ENCODE assay signal across 10 cellular contexts in genomic region chr2:71455741-71456569, GRCh38. TPM values are rescaled to one million over a fixed set of nuclear protein-coding genes. Genes with fewer than 3 reads are reported as not detected.
DNase-seq lines count a peak whose midpoint lies in the region; ATAC-seq and TF ChIP-seq lines count a peak whose summit lies in the region.
"Had no signal": no experiment of that assay in that cellular context is flagged by ENCODE, and none has a peak within 500 bp of the region (broad histone marks: within the 10 kb centered on the region; RNA-seq: fewer than 3 reads in every experiment).

No MANE protein-coding gene starts in this region.

- no peak overlapping the region for H3K27ac Mint-ChIP-seq in stimulated activated naive CD8-positive, alpha-beta T cell treated with anti-CD3 and anti-CD28 coated beads, Interleukin-15, amount 100 ng/mL, for 72 hours

- H3K4me1 ChIP-seq in ascending aorta (peaks cover 12 to 26% of the 10 kb centered on the region in 2 donors), sigmoid colon (peaks cover 0 to 95% (median 77%) of the 10 kb centered on the region in 4 donors)

- TF ChIP-seq EP300 in sigmoid colon (IDR thresholded peaks at IDR 0.05), result peak in 1 of 4 donors; percentile 30

- WGBS in sigmoid colon, 2 donors, result 61 to 63% methylated on average over 6 of the region's 6 CpGs

- peaks cover 69% of the 10 kb centered on the region for H3K27me3 Mint-ChIP-seq in stimulated activated naive CD8-positive, alpha-beta T cell treated with anti-CD3 and anti-CD28 coated beads, Interleukin-15, amount 100 ng/mL, for 72 hours

- H3K27ac ChIP-seq in ascending aorta, result peak overlapping the region; percentile 36 to 43
- peak overlapping the region; percentile 82 to 86 (median 83) for H3K27ac ChIP-seq in sigmoid colon
- H3K27ac ChIP-seq: WERI-Rb-1 had no signal

- H3K27me3 ChIP-seq in ascending aorta (no peaks in the 10 kb centered on the region), sigmoid colon (no peaks in the 10 kb centered on the region)

- no peak for ATAC-seq in stimulated activated naive CD8-positive, alpha-beta T cell treated with anti-CD3 and anti-CD28 coated beads, Interleukin-15, amount 100 ng/mL, for 72 hours
- ATAC-seq in GM19324 (IDR thresholded peaks at IDR 0.05; ENCODE audit: low FRiP score, unreplicated experiment), result no peak

- TF ChIP-seq POLR2A in sigmoid colon (IDR thresholded peaks at IDR 0.05), result no peak

- H3K4me1 Mint-ChIP-seq in stimulated activated naive CD8-positive, alpha-beta T cell treated with anti-CD3 and anti-CD28 coated beads, Interleukin-15, amount 100 ng/mL, for 72 hours, result peaks cover 36% of the 10 kb centered on the region

- intact Hi-C loops in ascending aorta (cut with DNase I) (no loop called here), sigmoid colon (cut with DNase I) (no loop called here)

- H3K4me3 ChIP-seq in ascending aorta (no peak overlapping the region), sigmoid colon (peak overlapping the region in 1 of 4 donors; percentile 7)

- TF ChIP-seq CTCF in ascending aorta (IDR thresholded peaks at IDR 0.05) (no peak), sigmoid colon (IDR thresholded peaks at IDR 0.05) (no peak)

- H3K9me3 ChIP-seq in ascending aorta, result no peaks in the 10 kb centered on the region
- H3K9me3 ChIP-seq in sigmoid colon, result no peaks in the 10 kb centered on the region

- peak; percentile 84 for DNase-seq in HK-2 (ENCODE audit: unreplicated experiment)
- peak in 1 of 2 donors; percentile 64 for DNase-seq in ascending aorta (ENCODE audit: low spot score in 2 of 2)
- DNase-seq in iPS-NIHi11 (ENCODE audit: low spot score), result peak; percentile 39
- DNase-seq in sigmoid colon, result no peak
- DNase-seq in superior temporal gyrus (ENCODE audit: extremely low spot score), result no peak
- DNase-seq in stimulated activated naive CD8-positive, alpha-beta T cell treated with anti-CD3 and anti-CD28 coated beads, Interleukin-15, amount 100 ng/mL, for 72 hours, result no peak
- DNase-seq in NCI-H510A treated with DMSO at 0.1 percent for 48 hours (lab: John Stamatoyannopoulos, UW), result no peak
- DNase-seq: NCI-H510A, WERI-Rb-1 had no signal

- no peak overlapping the region for H3K4me3 Mint-ChIP-seq in stimulated activated naive CD8-positive, alpha-beta T cell treated with anti-CD3 and anti-CD28 coated beads, Interleukin-15, amount 100 ng/mL, for 72 hours

- H3K36me3 ChIP-seq in ascending aorta, result no peaks in the 10 kb centered on the region
- no peaks in the 10 kb centered on the region for H3K36me3 ChIP-seq in sigmoid colon
- H3K36me3 ChIP-seq: WERI-Rb-1 had no signal

- H3K9me3 Mint-ChIP-seq in stimulated activated naive CD8-positive, alpha-beta T cell treated with anti-CD3 and anti-CD28 coated beads, Interleukin-15, amount 100 ng/mL, for 72 hours, result no peaks in the 10 kb centered on the region

RNA-seq across cellular contexts. Expression of gene DYSF, which starts 2.6 kb away (rescaled TPM):
- total RNA-seq in ascending aorta, result 58.3 TPM
- total RNA-seq in sigmoid colon, result 10 to 100 TPM; 12.5 to 49.6 (median 13.7) TPM
- 1 to 10 TPM; 1.6 to 4.1 (median 2.4) TPM for polyA plus RNA-seq in sigmoid colon

Comparison
In these comparisons a context has a peak if more than half of its experiments do, and no peak if none do; other contexts are left out.
1. DNase-seq: peak in HK-2 (single experiment) and iPS-NIHi11 (single experiment); none in sigmoid colon (single experiment), superior temporal gyrus (single experiment), stimulated activated naive CD8-positive, alpha-beta T cell treated with anti-CD3 and anti-CD28 coated beads, Interleukin-15, amount 100 ng/mL, for 72 hours (0 of 2) and NCI-H510A treated with DMSO at 0.1 percent for 48 hours (single experiment).